8 cellular contexts compared by ENCODE assay signal in the genomic region with DNA sequence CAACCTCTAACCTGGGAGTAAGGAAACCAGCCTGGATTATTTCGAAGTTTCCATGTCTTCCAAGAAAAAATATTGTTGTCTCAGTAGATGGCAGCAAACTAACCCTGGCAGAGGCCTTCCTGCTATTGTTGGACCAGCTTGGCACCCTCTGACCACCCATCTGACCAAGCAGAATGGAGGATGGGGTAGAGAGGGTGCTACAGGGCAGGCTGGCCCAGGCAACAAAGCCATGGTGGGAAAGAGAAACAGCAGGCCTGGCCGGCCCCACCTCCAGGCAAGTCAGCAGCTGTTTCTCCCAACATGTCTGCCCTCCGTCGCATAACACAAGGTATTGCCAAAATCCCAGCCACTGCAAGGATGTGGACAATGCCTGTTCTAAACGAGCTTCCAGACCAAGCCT.
DNase-seq lines count a peak whose midpoint lies in the region; ATAC-seq, FAIRE-seq and TF ChIP-seq lines count a peak whose summit lies in the region.

No MANE protein-coding gene starts in this region.

- H3K27me3 ChIP-seq in liver (ENCODE audit: control insufficient read depth in 4 of 4, insufficient read depth in 4 of 4, low read length in 3 of 4) (no peaks in the 10 kb centered on the region), HepG2 (ENCODE audit: control insufficient read depth in 1 of 2, insufficient read depth in 2 of 2, low read length in 2 of 2) (no peaks in the 10 kb centered on the region), muscle layer of duodenum (ENCODE audit: low read depth, low read length) (no peaks in the 10 kb centered on the region)

- no TSS peak for BruUV-seq in HepG2 (replicated peaks; lab: Mats Ljungman, UMichigan)

- no peak overlapping the region for H2AFZ ChIP-seq in HepG2 (ENCODE audit: low read length)

- no peak for TF ChIP-seq POLR2A in HepG2 (IDR thresholded peaks at IDR 0.05; ENCODE audit: insufficient read depth in 1 of 2, low read depth in 2 of 2, low read length in 2 of 2)

- H3K4me1 ChIP-seq in liver (ENCODE audit: control insufficient read depth in 4 of 4, insufficient read depth in 4 of 4, low read length in 3 of 4) (peaks cover 4 to 35% (median 22%) of the 10 kb centered on the region in 4 donors), HepG2 (ENCODE audit: insufficient read depth, low read length) (peaks cover 53% of the 10 kb centered on the region), muscle layer of duodenum (ENCODE audit: control insufficient read depth in 1 of 2, insufficient read depth in 2 of 2, low read length in 2 of 2) (peaks cover 51 to 70% of the 10 kb centered on the region in 2 donors)

- TF ChIP-seq CTCF in liver (IDR thresholded peaks at IDR 0.05; ENCODE audit: low read depth, low read length, missing input control): no peak
- TF ChIP-seq CTCF in HepG2 (CRISPR knock-in tag; IDR thresholded peaks at IDR 0.05): no peak
- TF ChIP-seq CTCF in coronary artery (IDR thresholded peaks at IDR 0.05): no peak

- DNase-seq in HepG2 (ENCODE audit: low spot score) (no peak), coronary artery (ENCODE audit: low spot score) (no peak), NCI-H187 treated with DMSO at 0.1 percent for 48 hours (lab: John Stamatoyannopoulos, UW) (no peak), epidermal melanocyte (ENCODE audit: insufficient read length, low spot score) (no peak)
- no peak for DNase-seq in stimulated activated naive CD4-positive, alpha-beta T cell treated with Interleukin-2 at 50 U/mL for 16 hours (lab: John Stamatoyannopoulos, UW)

- H3K4me3 ChIP-seq in liver (ENCODE audit: low read depth in 1 of 3, low read length in 3 of 3) (no peak overlapping the region), HepG2 (replicated peaks in 1 of 3; ENCODE audit: insufficient read depth in 1 of 3, low read depth in 2 of 3, low read length in 3 of 3) (no peak overlapping the region), coronary artery (no peak overlapping the region), muscle layer of duodenum (ENCODE audit: low read depth in 1 of 2, low read length in 2 of 2) (peak overlapping the region in 1 of 2 donors; percentile 22)

- H3K9ac ChIP-seq in liver (ENCODE audit: low read depth in 1 of 2, low read length in 2 of 2) (no peak overlapping the region), HepG2 (ENCODE audit: insufficient read depth, low read depth, low read length) (no peak overlapping the region)

- intact Hi-C loops in HepG2 (cut with micrococcal nuclease; ENCODE audit: unreplicated experiment): no loop called here

- WGBS in liver: 50% methylated on average over 5 of the region's 5 CpGs
- 94% methylated on average over 1 of the region's 5 CpGs for WGBS in HepG2 (ENCODE audit: low lambda C conversion rate)

- no peak overlapping the region for H3K4me2 ChIP-seq in HepG2 (ENCODE audit: low read depth, low read length)

- ATAC-seq in HepG2 (no peak), HG02938 (IDR thresholded peaks at IDR 0.05; ENCODE audit: unreplicated experiment) (no peak)

- H3K9me3 ChIP-seq in liver (ENCODE audit: control insufficient read depth in 4 of 4, low read length in 3 of 4) (no peaks in the 10 kb centered on the region), HepG2 (ENCODE audit: low read length) (no peaks in the 10 kb centered on the region), muscle layer of duodenum (ENCODE audit: control insufficient read depth in 1 of 2, low read length in 2 of 2) (no peaks in the 10 kb centered on the region)

- TF ChIP-seq RAD21 in liver (IDR thresholded peaks at IDR 0.05) (no peak), HepG2 (CRISPR knock-in tag; IDR thresholded peaks at IDR 0.05) (no peak)

- FAIRE-seq in HepG2 (lab: Jason Lieb, UNC): no peak

- TF ChIP-seq EP300 in HepG2 (IDR thresholded peaks at IDR 0.05; ENCODE audit: low read depth in 2 of 2, low read length in 2 of 2): no peak
- no peak for TF ChIP-seq EP300 in HepG2 (CRISPR knock-in tag; IDR thresholded peaks at IDR 0.05; ENCODE audit: borderline replicate concordance)

- H3K79me2 ChIP-seq in HepG2 (ENCODE audit: insufficient read depth, low read length): no peaks in the 10 kb centered on the region

- CTCF ChIA-PET in HepG2 (lab: Yijun Ruan, JAX; ENCODE audit: low intra/inter-chr PET ratio, low total read pairs): no interaction called here

- POLR2A ChIA-PET in HepG2 (lab: Yijun Ruan, JAX): no interaction called here

- H3K36me3 ChIP-seq in liver (ENCODE audit: control insufficient read depth in 4 of 4, insufficient read depth in 3 of 4, low read depth in 1 of 4, low read length in 3 of 4): no peaks in the 10 kb centered on the region
- no peaks in the 10 kb centered on the region; a peak in 3 of 5 replicates for H3K36me3 ChIP-seq in HepG2 (replicated peaks in 1 of 2; ENCODE audit: control insufficient read depth in 1 of 2, insufficient read depth in 2 of 2, low read length in 2 of 2)
- no peaks in the 10 kb centered on the region for H3K36me3 ChIP-seq in muscle layer of duodenum (ENCODE audit: control insufficient read depth in 1 of 2, insufficient read depth in 2 of 2, low read length in 2 of 2)

- H4K20me1 ChIP-seq in HepG2 (ENCODE audit: insufficient read depth, low read length): peaks cover 6% of the 10 kb centered on the region; the same call in 1 of the 2 replicates

- in situ Hi-C loops in HepG2 (cut with HindIII; ENCODE audit: extremely low pct_ligation_motif_present, low pct_unique_long_range_greater_than_20kb): no loop called here

- peak overlapping the region; percentile 10 to 48 for H3K27ac ChIP-seq in liver (ENCODE audit: low read depth in 1 of 2, low read length in 2 of 2)
- H3K27ac ChIP-seq in HepG2 (ENCODE audit: extremely low read length, insufficient read depth, low read length): no peak overlapping the region
- H3K27ac ChIP-seq in coronary artery: peak overlapping the region; percentile 8 to 74
- peak overlapping the region; percentile 42 for H3K27ac ChIP-seq in muscle layer of duodenum (ENCODE audit: low read length)

TF ChIP-seq in liver, 16 proteins besides CTCF, POLR2A, EP300 and RAD21 (continues in another document):
- no peak for TF ChIP-seq GABPA (IDR thresholded peaks at IDR 0.05 in 1 of 2, conservative IDR thresholded peaks at IDR 0.05 in 1 of 2)
- TF ChIP-seq, protein P1, sequence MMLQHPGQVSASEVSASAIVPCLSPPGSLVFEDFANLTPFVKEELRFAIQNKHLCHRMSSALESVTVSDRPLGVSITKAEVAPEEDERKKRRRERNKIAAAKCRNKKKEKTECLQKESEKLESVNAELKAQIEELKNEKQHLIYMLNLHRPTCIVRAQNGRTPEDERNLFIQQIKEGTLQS (IDR thresholded peaks at IDR 0.05): no peak
- TF ChIP-seq HNF4A (conservative IDR thresholded peaks at IDR 0.05): no peak
- no peak for TF ChIP-seq RXRA (IDR thresholded peaks at IDR 0.05)
- TF ChIP-seq NR2F2 (IDR thresholded peaks at IDR 0.05): no peak
- no peak for TF ChIP-seq FOXA2 (IDR thresholded peaks at IDR 0.05)
- no peak for TF ChIP-seq JUND (IDR thresholded peaks at IDR 0.05)
- TF ChIP-seq, protein P2, sequence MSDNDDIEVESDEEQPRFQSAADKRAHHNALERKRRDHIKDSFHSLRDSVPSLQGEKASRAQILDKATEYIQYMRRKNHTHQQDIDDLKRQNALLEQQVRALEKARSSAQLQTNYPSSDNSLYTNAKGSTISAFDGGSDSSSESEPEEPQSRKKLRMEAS (IDR thresholded peaks at IDR 0.05): no peak
- TF ChIP-seq TAF1 (conservative IDR thresholded peaks at IDR 0.05): no peak
- no peak for TF ChIP-seq EGR1 (IDR thresholded peaks at IDR 0.05; ENCODE audit: low read depth in 2 of 2)
- TF ChIP-seq SP1 (IDR thresholded peaks at IDR 0.05): no peak

TF ChIP-seq in HepG2, 621 proteins besides CTCF, POLR2A, EP300 and RAD21 (continues in another document):
- TF ChIP-seq RCOR2 (CRISPR knock-in tag; IDR thresholded peaks at IDR 0.05) (no peak), NFATC3 (CRISPR knock-in tag; IDR thresholded peaks at IDR 0.05) (no peak), ZNF382 (CRISPR knock-in tag; IDR thresholded peaks at IDR 0.05; ENCODE audit: borderline replicate concordance) (no peak), TCF7 (IDR thresholded peaks at IDR 0.05; ENCODE audit: low read depth) (no peak), PAX8 (CRISPR knock-in tag; IDR thresholded peaks at IDR 0.05; ENCODE audit: borderline replicate concordance) (no peak)
- TF ChIP-seq, protein P3, sequence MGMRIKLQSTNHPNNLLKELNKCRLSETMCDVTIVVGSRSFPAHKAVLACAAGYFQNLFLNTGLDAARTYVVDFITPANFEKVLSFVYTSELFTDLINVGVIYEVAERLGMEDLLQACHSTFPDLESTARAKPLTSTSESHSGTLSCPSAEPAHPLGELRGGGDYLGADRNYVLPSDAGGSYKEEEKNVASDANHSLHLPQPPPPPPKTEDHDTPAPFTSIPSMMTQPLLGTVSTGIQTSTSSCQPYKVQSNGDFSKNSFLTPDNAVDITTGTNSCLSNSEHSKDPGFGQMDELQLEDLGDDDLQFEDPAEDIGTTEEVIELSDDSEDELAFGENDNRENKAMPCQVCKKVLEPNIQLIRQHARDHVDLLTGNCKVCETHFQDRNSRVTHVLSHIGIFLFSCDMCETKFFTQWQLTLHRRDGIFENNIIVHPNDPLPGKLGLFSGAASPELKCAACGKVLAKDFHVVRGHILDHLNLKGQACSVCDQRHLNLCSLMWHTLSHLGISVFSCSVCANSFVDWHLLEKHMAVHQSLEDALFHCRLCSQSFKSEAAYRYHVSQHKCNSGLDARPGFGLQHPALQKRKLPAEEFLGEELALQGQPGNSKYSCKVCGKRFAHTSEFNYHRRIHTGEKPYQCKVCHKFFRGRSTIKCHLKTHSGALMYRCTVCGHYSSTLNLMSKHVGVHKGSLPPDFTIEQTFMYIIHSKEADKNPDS (CRISPR knock-in tag; IDR thresholded peaks at IDR 0.05): no peak
- TF ChIP-seq, protein P4, sequence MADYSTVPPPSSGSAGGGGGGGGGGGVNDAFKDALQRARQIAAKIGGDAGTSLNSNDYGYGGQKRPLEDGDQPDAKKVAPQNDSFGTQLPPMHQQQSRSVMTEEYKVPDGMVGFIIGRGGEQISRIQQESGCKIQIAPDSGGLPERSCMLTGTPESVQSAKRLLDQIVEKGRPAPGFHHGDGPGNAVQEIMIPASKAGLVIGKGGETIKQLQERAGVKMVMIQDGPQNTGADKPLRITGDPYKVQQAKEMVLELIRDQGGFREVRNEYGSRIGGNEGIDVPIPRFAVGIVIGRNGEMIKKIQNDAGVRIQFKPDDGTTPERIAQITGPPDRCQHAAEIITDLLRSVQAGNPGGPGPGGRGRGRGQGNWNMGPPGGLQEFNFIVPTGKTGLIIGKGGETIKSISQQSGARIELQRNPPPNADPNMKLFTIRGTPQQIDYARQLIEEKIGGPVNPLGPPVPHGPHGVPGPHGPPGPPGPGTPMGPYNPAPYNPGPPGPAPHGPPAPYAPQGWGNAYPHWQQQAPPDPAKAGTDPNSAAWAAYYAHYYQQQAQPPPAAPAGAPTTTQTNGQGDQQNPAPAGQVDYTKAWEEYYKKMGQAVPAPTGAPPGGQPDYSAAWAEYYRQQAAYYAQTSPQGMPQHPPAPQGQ (CRISPR knock-in tag; IDR thresholded peaks at IDR 0.05; ENCODE audit: borderline replicate concordance): no peak
